1 cellular context compared by ENCODE assay signal in genomic region chr7:130205084-130205947, GRCh38.
A peak's percentile ranks its signal among the peaks of the same experiment; 100 is the strongest.
TF ChIP-seq lines count a peak whose summit lies in the region.

Gene TMEM209, minus strand, starts transcription at chr7:130205406. Its CDS starts 31 bp downstream, at chr7:130205375.

TF ChIP-seq in WTC11, 78 proteins besides CTCF, POLR2A, EP300 and RAD21 (continued from another document and continues in another):
- TF ChIP-seq NFE2L1 (CRISPR knock-in tag; IDR thresholded peaks at IDR 0.05) (no peak; the same call in 1 of the 2 replicates), ZNF232 (CRISPR knock-in tag; IDR thresholded peaks at IDR 0.05) (peak; percentile 79), NR1H2 (CRISPR knock-in tag; IDR thresholded peaks at IDR 0.05) (no peak), STAT6 (CRISPR knock-in tag; conservative IDR thresholded peaks at IDR 0.05; ENCODE audit: low read depth) (no peak), AFF4 (CRISPR knock-in tag; IDR thresholded peaks at IDR 0.05; ENCODE audit: borderline replicate concordance) (no peak), GRHL2 (CRISPR knock-in tag; IDR thresholded peaks at IDR 0.05; ENCODE audit: insufficient replicate concordance, severe bottlenecking) (no peak), ZNF396 (CRISPR knock-in tag; IDR thresholded peaks at IDR 0.05; ENCODE audit: borderline replicate concordance) (no peak), FOXP1 (CRISPR knock-in tag; IDR thresholded peaks at IDR 0.05; ENCODE audit: borderline replicate concordance) (peak; percentile 73; the same call in 1 of the 2 replicates), CDX4 (CRISPR knock-in tag; IDR thresholded peaks at IDR 0.05; ENCODE audit: borderline replicate concordance) (no peak), AR (CRISPR knock-in tag; IDR thresholded peaks at IDR 0.05) (no peak), E2F1 (CRISPR knock-in tag; IDR thresholded peaks at IDR 0.05) (no peak), ATF2 (CRISPR knock-in tag; IDR thresholded peaks at IDR 0.05; ENCODE audit: borderline replicate concordance, low read depth) (no peak), MAX (CRISPR knock-in tag; IDR thresholded peaks at IDR 0.05) (peak; percentile 59; the same call in 1 of the 2 replicates), ZNF532 (CRISPR knock-in tag; IDR thresholded peaks at IDR 0.05; ENCODE audit: borderline replicate concordance) (no peak), ZSCAN18 (CRISPR knock-in tag; IDR thresholded peaks at IDR 0.05) (no peak), TP53 (CRISPR knock-in tag; IDR thresholded peaks at IDR 0.05) (no peak), ZNF121 (CRISPR knock-in tag; IDR thresholded peaks at IDR 0.05) (no peak), E2F4 (CRISPR knock-in tag; IDR thresholded peaks at IDR 0.05; ENCODE audit: borderline replicate concordance, low read depth) (no peak), HMGA2 (CRISPR knock-in tag; IDR thresholded peaks at IDR 0.05) (no peak), PRRX2 (CRISPR knock-in tag; IDR thresholded peaks at IDR 0.05) (no peak), NR2C2 (CRISPR knock-in tag; IDR thresholded peaks at IDR 0.05) (peak; percentile 75), ZNF416 (CRISPR knock-in tag; IDR thresholded peaks at IDR 0.05) (no peak), MXD4 (CRISPR knock-in tag; IDR thresholded peaks at IDR 0.05; ENCODE audit: borderline replicate concordance) (no peak), SMAD3 (CRISPR knock-in tag; IDR thresholded peaks at IDR 0.05; ENCODE audit: borderline replicate concordance) (peak; percentile 75; the same call in 1 of the 2 replicates), ZNF138 (CRISPR knock-in tag; conservative IDR thresholded peaks at IDR 0.05) (no peak), MYBL2 (CRISPR knock-in tag; IDR thresholded peaks at IDR 0.05) (peak; percentile 35; the same call in 1 of the 2 replicates), NR3C1 (CRISPR knock-in tag; conservative IDR thresholded peaks at IDR 0.05; ENCODE audit: low read depth) (no peak), HMGXB4 (CRISPR knock-in tag; IDR thresholded peaks at IDR 0.05) (0 out of 2 replicates have a peak, but pooled peaks have one; percentile 47), EMX1 (CRISPR knock-in tag; IDR thresholded peaks at IDR 0.05) (no peak), TEAD4 (CRISPR knock-in tag; IDR thresholded peaks at IDR 0.05) (no peak)
